ENCODE assay signal across 10 cellular contexts in genomic region chr1:46134660-46135331, GRCh38. TPM values are rescaled to one million over a fixed set of nuclear protein-coding genes. Genes with fewer than 3 reads are reported as not detected.
DNase-seq lines count a peak whose midpoint lies in the region; ATAC-seq and TF ChIP-seq lines count a peak whose summit lies in the region.
"Had no signal": no experiment of that assay in that cellular context is flagged by ENCODE, and none has a peak within 500 bp of the region (broad histone marks: within the 10 kb centered on the region; RNA-seq: fewer than 3 reads in every experiment).

No MANE protein-coding gene starts in this region.

- peak overlapping the region; percentile 23 for H3K27ac Mint-ChIP-seq in activated naive CD4-positive, alpha-beta T cell treated with anti-CD3 and anti-CD28 coated beads, Interleukin-2, amount 50 U/mL, for 24 hours
- no peak overlapping the region for H3K27ac Mint-ChIP-seq in activated naive CD4-positive, alpha-beta T cell treated with anti-CD3 and anti-CD28 coated beads, Interleukin-2, amount 10 ng/mL, durations not matched to agents 7 days and 5 days

- ATAC-seq in HG03095 (IDR thresholded peaks at IDR 0.05; ENCODE audit: unreplicated experiment): no peak

- H3K27me3 Mint-ChIP-seq in activated naive CD4-positive, alpha-beta T cell treated with anti-CD3 and anti-CD28 coated beads, Interleukin-2, amount 50 U/mL, for 24 hours: peaks cover 41% of the 10 kb centered on the region
- H3K27me3 Mint-ChIP-seq in activated naive CD4-positive, alpha-beta T cell treated with anti-CD3 and anti-CD28 coated beads, Interleukin-2, amount 10 ng/mL, durations not matched to agents 7 days and 5 days: peaks cover 80% of the 10 kb centered on the region

- TF ChIP-seq CTCF in dorsolateral prefrontal cortex (IDR thresholded peaks at IDR 0.05 in 54 of 56, conservative IDR thresholded peaks at IDR 0.05 in 2 of 56; ENCODE audit: low read depth in 1 of 56, partially characterized antibody in 56 of 56) (no peak), thyroid gland (IDR thresholded peaks at IDR 0.05) (no peak)

- CTCF ChIA-PET in activated naive CD4-positive, alpha-beta T cell treated with anti-CD3 and anti-CD28 coated beads, Interleukin-2, amount 10 ng/mL, durations not matched to agents 7 days and 5 days (lab: Charles Lee): interaction anchor here (1.1 to 1.7 kb wide), 2 partner anchors 47 to 99 kb away, joined by 4 to 6 read pairs; no protein-coding TSS in a partner anchor

- no peak for DNase-seq in activated naive CD4-positive, alpha-beta T cell treated with anti-CD3 and anti-CD28 coated beads, Interleukin-2, amount 10 ng/mL, durations not matched to agents 7 days and 5 days
- peak; percentile 55 for DNase-seq in NCI-H2196 (lab: John Stamatoyannopoulos, UW; ENCODE audit: unreplicated experiment)
- DNase-seq in dorsolateral prefrontal cortex: peak in 1 of 10 donors; percentile 70
- DNase-seq in thyroid gland: peak; percentile 67 to 71
- DNase-seq in MG63: no peak
- DNase-seq in NK-92 (lab: John Stamatoyannopoulos, UW; ENCODE audit: unreplicated experiment): no peak
- DNase-seq: amniotic stem cell had no signal

- H3K27ac ChIP-seq in dorsolateral prefrontal cortex: peak overlapping the region in 38 of 59 donors; percentile 12 to 99 (median 70)
- peak overlapping the region; percentile 65 to 93 (median 72) for H3K27ac ChIP-seq in thyroid gland

- 15 to 22% methylated on average over 3 of the region's 3 CpGs for WGBS in thyroid gland, 2 donors

- no peak for TF ChIP-seq POLR2A in thyroid gland (IDR thresholded peaks at IDR 0.05)

- H3K4me3 ChIP-seq in dorsolateral prefrontal cortex (peak overlapping the region in 1 of 59 donors; percentile 1), thyroid gland (replicated peaks in 1 of 3) (no peak overlapping the region), MG63 (no peak overlapping the region)
- H3K4me3 ChIP-seq: skin epidermis had no signal

- H3K4me3 Mint-ChIP-seq in activated naive CD4-positive, alpha-beta T cell treated with anti-CD3 and anti-CD28 coated beads, Interleukin-2, amount 50 U/mL, for 24 hours: no peak overlapping the region
- H3K4me3 Mint-ChIP-seq in activated naive CD4-positive, alpha-beta T cell treated with anti-CD3 and anti-CD28 coated beads, Interleukin-2, amount 10 ng/mL, durations not matched to agents 7 days and 5 days: no peak overlapping the region

- H3K36me3 ChIP-seq in thyroid gland (no peaks in the 10 kb centered on the region), MG63 (no peaks in the 10 kb centered on the region; the same call in 1 of the 2 replicates)

- H3K4me1 Mint-ChIP-seq in activated naive CD4-positive, alpha-beta T cell treated with anti-CD3 and anti-CD28 coated beads, Interleukin-2, amount 50 U/mL, for 24 hours: peaks cover 31% of the 10 kb centered on the region
- peaks cover 33% of the 10 kb centered on the region for H3K4me1 Mint-ChIP-seq in activated naive CD4-positive, alpha-beta T cell treated with anti-CD3 and anti-CD28 coated beads, Interleukin-2, amount 10 ng/mL, durations not matched to agents 7 days and 5 days

- peaks cover 25 to 40% of the 10 kb centered on the region in 2 donors for H3K4me1 ChIP-seq in thyroid gland

- intact Hi-C loops in dorsolateral prefrontal cortex (cut with DNase I) (loop anchor here (5.0 kb wide), 4 partner anchors 43 to 168 kb away; partner anchors contain the start of genes LRRC41 (in 1 of the 2), P3R3URF (in 1 of the 2), TSPAN1 (in 1 of the 2) and UQCRH (in 1 of the 2)), thyroid gland (cut with DNase I) (loop anchor here (5.0 kb wide), 1 partner anchor 43 kb away; the partner anchor contains the start of genes P3R3URF and TSPAN1)

- H3K9me3 Mint-ChIP-seq in activated naive CD4-positive, alpha-beta T cell treated with anti-CD3 and anti-CD28 coated beads, Interleukin-2, amount 50 U/mL, for 24 hours: no peaks in the 10 kb centered on the region
- H3K9me3 Mint-ChIP-seq in activated naive CD4-positive, alpha-beta T cell treated with anti-CD3 and anti-CD28 coated beads, Interleukin-2, amount 10 ng/mL, durations not matched to agents 7 days and 5 days: no peaks in the 10 kb centered on the region

- peaks cover 0 to 10% (median 0%) of the 10 kb centered on the region in 45 donors for H3K27me3 ChIP-seq in dorsolateral prefrontal cortex
- H3K27me3 ChIP-seq in thyroid gland: no peaks in the 10 kb centered on the region
- H3K27me3 ChIP-seq in MG63: no peaks in the 10 kb centered on the region

- no peaks in the 10 kb centered on the region for H3K36me3 Mint-ChIP-seq in activated naive CD4-positive, alpha-beta T cell treated with anti-CD3 and anti-CD28 coated beads, Interleukin-2, amount 50 U/mL, for 24 hours
- no peaks in the 10 kb centered on the region for H3K36me3 Mint-ChIP-seq in activated naive CD4-positive, alpha-beta T cell treated with anti-CD3 and anti-CD28 coated beads, Interleukin-2, amount 10 ng/mL, durations not matched to agents 7 days and 5 days

- H3K9me3 ChIP-seq in thyroid gland: no peaks in the 10 kb centered on the region
- H3K9me3 ChIP-seq in MG63: no peaks in the 10 kb centered on the region

RNA-seq across cellular contexts. Expression of gene PIK3R3, which starts 2.4 kb away (rescaled TPM):
- total RNA-seq in dorsolateral prefrontal cortex: 10 to 100 TPM; 17.6 to 51.8 (median 34.2) TPM
- 10 to 100 TPM; 16.0 to 36.2 (median 20.9) TPM for total RNA-seq in thyroid gland
- 2.5 and 3.4 TPM in 2 replicates for total RNA-seq in MG63 (2014; rRNA removed; shearing (Covaris generic); ENCODE audit: low replicate concordance)

RNA-seq across cellular contexts. Expression of gene TSPAN1, which starts 40.1 kb away (rescaled TPM):
- 1 to 10 TPM in 113 of 120 experiments, under 1 TPM in 7; 0.32 to 5.8 (median 2.6) TPM for total RNA-seq in dorsolateral prefrontal cortex
- 100 to 1,000 TPM in 2 of 4 donors, 10 to 100 TPM in 2; 61.2 to 154 (median 105) TPM for total RNA-seq in thyroid gland
- total RNA-seq in MG63 (2014; rRNA removed; shearing (Covaris generic); ENCODE audit: low replicate concordance): not detected in 2 replicates

RNA-seq across cellular contexts. Expression of gene P3R3URF, which starts 41.5 kb away (rescaled TPM):
- total RNA-seq in dorsolateral prefrontal cortex: not detected
- total RNA-seq in thyroid gland: not detected
- total RNA-seq in MG63 (2014; rRNA removed; shearing (Covaris generic); ENCODE audit: low replicate concordance): not detected in 2 replicates

Comparison
In these comparisons a context has a peak if more than half of its experiments do, and no peak if none do; other contexts are left out.
1. DNase-seq: peak in NCI-H2196 (single experiment) and thyroid gland (2 of 2); none in activated naive CD4-positive, alpha-beta T cell treated with anti-CD3 and anti-CD28 coated beads, Interleukin-2, amount 10 ng/mL, durations not matched to agents 7 days and 5 days (single experiment), MG63 (single experiment) and NK-92 (single experiment).
2. RNA of gene TSPAN1, which starts 40.1 kb away (total RNA-seq): 61.2 to 154 TPM in thyroid gland; 0.32 to 5.8 TPM in dorsolateral prefrontal cortex and not detected in MG63; every median in the first group is over 4 times any median in the second.